Comparison of ENCODE assay signal across 32 cellular contexts in genomic region chr5:1195916-1196315, GRCh38. TPM values are rescaled to one million over a fixed set of nuclear protein-coding genes. Genes with fewer than 3 reads are reported as not detected.
"Had no signal": no experiment of that assay in that cellular context is flagged by ENCODE, and none has a peak within 500 bp of the region (broad histone marks: within the 10 kb centered on the region; RNA-seq: fewer than 3 reads in every experiment).

No MANE protein-coding gene starts in this region.

- H3K9me3 ChIP-seq: MG63 had no signal

- H3K9me3 Mint-ChIP-seq: activated CD4-positive, alpha-beta T cell treated with anti-CD3 and anti-CD28 coated beads, Interleukin-2, amount 10 ng/mL, durations not matched to agents 7 days and 5 days; activated naive CD4-positive, alpha-beta T cell treated with anti-CD3 and anti-CD28 coated beads, Interleukin-2, amount 50 U/mL, for 24 hours; activated T-cell treated with anti-CD3 and anti-CD28 coated beads, Interleukin-2, amount 50 U/mL, for 24 hours; activated T-helper 2 cell treated with anti-CD3 and anti-CD28 coated beads, Interferon-gamma antibody, Interleukin-2, Interleukin-4, amounts not matched to agents 10 μg/mL and 5 μg/mL and 100 μg/mL, durations not matched to agents 14 hours and 24 hours and 36 hours had no signal

- H3K4me3 Mint-ChIP-seq: activated CD4-positive, alpha-beta T cell treated with anti-CD3 and anti-CD28 coated beads for 36 hours; activated CD4-positive, alpha-beta T cell treated with anti-CD3 and anti-CD28 coated beads, Interleukin-2, amount 10 ng/mL, durations not matched to agents 7 days and 5 days; activated CD8-positive, alpha-beta T cell treated with anti-CD3 and anti-CD28 coated beads, Interleukin-2, amount 10 ng/mL, durations not matched to agents 7 days and 5 days; activated naive CD4-positive, alpha-beta T cell treated with anti-CD3 and anti-CD28 coated beads, Interleukin-2, amount 50 U/mL, for 24 hours; activated T-cell treated with anti-CD3 and anti-CD28 coated beads, Interleukin-2, amount 50 U/mL, for 24 hours had no signal

- H3K4me1 Mint-ChIP-seq: activated CD4-positive, alpha-beta T cell treated with anti-CD3 and anti-CD28 coated beads for 36 hours; activated CD4-positive, alpha-beta T cell treated with anti-CD3 and anti-CD28 coated beads, Interleukin-2, amount 10 ng/mL, durations not matched to agents 7 days and 5 days; activated naive CD4-positive, alpha-beta T cell treated with anti-CD3 and anti-CD28 coated beads, Interleukin-2, amount 50 U/mL, for 24 hours had no signal

- H3K36me3 Mint-ChIP-seq: activated naive CD4-positive, alpha-beta T cell treated with anti-CD3 and anti-CD28 coated beads, Interleukin-2, amount 50 U/mL, for 24 hours had no signal

- ATAC-seq: activated CD4-positive, alpha-beta T cell treated with anti-CD3 and anti-CD28 coated beads for 36 hours; activated CD4-positive, CD25-positive, alpha-beta regulatory T cell treated with anti-CD3 and anti-CD28 coated beads, Interleukin-2, amount 50 U/mL, for 24 hours; activated CD8-positive, alpha-beta T cell treated with anti-CD3 and anti-CD28 coated beads, Interleukin-2, amount 10 ng/mL, durations not matched to agents 7 days and 5 days had no signal

- H3K36me3 ChIP-seq: brain microvascular endothelial cell, MG63 had no signal

- H3K27ac Mint-ChIP-seq: activated CD4-positive, alpha-beta T cell treated with anti-CD3 and anti-CD28 coated beads for 36 hours; activated CD4-positive, alpha-beta T cell treated with anti-CD3 and anti-CD28 coated beads, Interleukin-2, amount 10 ng/mL, durations not matched to agents 7 days and 5 days; activated CD8-positive, alpha-beta T cell treated with anti-CD3 and anti-CD28 coated beads, Interleukin-2, amount 10 ng/mL, durations not matched to agents 7 days and 5 days; activated naive CD4-positive, alpha-beta T cell treated with anti-CD3 and anti-CD28 coated beads, Interleukin-2, amount 50 U/mL, for 24 hours; activated T-cell treated with anti-CD3 and anti-CD28 coated beads, Interleukin-2, amount 50 U/mL, for 24 hours; activated T-helper 2 cell treated with anti-CD3 and anti-CD28 coated beads, Interferon-gamma antibody, Interleukin-2, Interleukin-4, amounts not matched to agents 10 μg/mL and 5 μg/mL and 100 μg/mL, durations not matched to agents 14 hours and 24 hours and 36 hours had no signal

- H3K4me3 ChIP-seq: MG63 had no signal

- DNase-seq: activated CD4-positive, alpha-beta T cell treated with anti-CD3 and anti-CD28 coated beads for 36 hours; activated CD4-positive, alpha-beta T cell treated with anti-CD3 and anti-CD28 coated beads, Interleukin-2, amount 10 ng/mL, durations not matched to agents 7 days and 5 days; activated CD4-positive, alpha-beta T cell treated with anti-CD3 and anti-CD28 coated beads, Interleukin-2, amount 50 U/mL, for 48 hours; activated CD8-positive, alpha-beta T cell treated with anti-CD3 and anti-CD28 coated beads, Interleukin-2, amount 10 ng/mL, durations not matched to agents 7 days and 5 days; activated gamma-delta T cell; activated naive CD4-positive, alpha-beta T cell treated with Interleukin-2 at 50 U/mL for 16 hours; activated T-cell treated with anti-CD3 and anti-CD28 coated beads, Interleukin-2, amount 50 U/mL, for 24 hours; anterior cingulate cortex; brain microvascular endothelial cell; central memory CD4-positive, alpha-beta T cell; Kasumi-1; KG1; MG63; NCI-H1048; NCI-H1105 treated with DMSO at 0.1 percent for 48 hours; NCI-H1436; NCI-H1694; NCI-H1930; NCI-H2081 treated with DMSO at 0.1 percent for 48 hours; NCI-H226; NCI-H446 treated with DMSO at 0.1 percent for 48 hours; NCI-H524; NCI-H69; NCI-H82; SW 1271; T-helper 1 cell; T1000 had no signal

- H3K27ac ChIP-seq: brain microvascular endothelial cell had no signal

RNA-seq across cellular contexts. Expression of gene SLC6A19, which starts 5.5 kb away (rescaled TPM):
- total RNA-seq: activated CD4-positive, alpha-beta T cell treated with anti-CD3 and anti-CD28 coated beads for 36 hours; activated CD4-positive, alpha-beta T cell treated with anti-CD3 and anti-CD28 coated beads, Interleukin-2, amount 10 ng/mL, durations not matched to agents 7 days and 5 days; activated CD8-positive, alpha-beta T cell treated with anti-CD3 and anti-CD28 coated beads, Interleukin-2, amount 10 ng/mL, durations not matched to agents 7 days and 5 days; activated T-helper 2 cell treated with anti-CD3 and anti-CD28 coated beads, Interferon-gamma antibody, Interleukin-2, Interleukin-4, amounts not matched to agents 10 μg/mL and 5 μg/mL and 100 μg/mL, durations not matched to agents 14 hours and 24 hours and 36 hours; RPMI7951; T-helper 2 cell treated with Interferon-gamma antibody and Interleukin-4, amounts not matched to agents 100 ng/mL and 5 ng/mL, for 36 hours had no signal

RNA-seq across cellular contexts. Expression of gene SLC6A18, which starts 29.3 kb away (rescaled TPM):
- total RNA-seq: activated CD4-positive, alpha-beta T cell treated with anti-CD3 and anti-CD28 coated beads for 36 hours; activated CD4-positive, alpha-beta T cell treated with anti-CD3 and anti-CD28 coated beads, Interleukin-2, amount 10 ng/mL, durations not matched to agents 7 days and 5 days; activated CD8-positive, alpha-beta T cell treated with anti-CD3 and anti-CD28 coated beads, Interleukin-2, amount 10 ng/mL, durations not matched to agents 7 days and 5 days; activated T-helper 2 cell treated with anti-CD3 and anti-CD28 coated beads, Interferon-gamma antibody, Interleukin-2, Interleukin-4, amounts not matched to agents 10 μg/mL and 5 μg/mL and 100 μg/mL, durations not matched to agents 14 hours and 24 hours and 36 hours; RPMI7951; T-helper 2 cell treated with Interferon-gamma antibody and Interleukin-4, amounts not matched to agents 100 ng/mL and 5 ng/mL, for 36 hours had no signal
